In the genomic region with DNA sequence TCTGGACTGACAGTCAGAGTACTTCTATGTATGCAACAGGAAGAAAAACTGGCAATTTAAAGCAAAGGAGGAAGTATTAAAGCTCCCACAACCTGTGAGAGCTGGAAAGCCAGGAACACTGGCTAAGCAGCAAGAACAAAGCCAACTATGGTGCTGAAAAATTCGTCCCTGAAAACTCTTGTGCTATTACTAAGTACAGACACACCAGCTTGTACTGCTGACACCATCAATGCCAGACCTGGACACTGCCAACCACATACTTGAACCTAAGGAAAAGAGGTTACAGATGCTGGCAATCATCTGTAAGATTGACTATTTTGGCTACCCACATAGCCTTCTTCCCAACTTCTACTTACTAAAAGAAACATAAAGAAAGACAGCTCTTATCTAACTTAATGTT, we compare ENCODE assay signal across 23 cellular contexts.
"Had no signal": no experiment of that assay in that cellular context is flagged by ENCODE, and none has a peak within 500 bp of the region (broad histone marks: within the 10 kb centered on the region; RNA-seq: fewer than 3 reads in every experiment).

No MANE protein-coding gene starts in this region.

- H3K27ac Mint-ChIP-seq: immature natural killer cell, mesothelial cell of epicardium had no signal

- H3K27me3 ChIP-seq: esophagus muscularis mucosa, foreskin keratinocyte, gastroesophageal sphincter, heart left ventricle, hepatocyte, left lung had no signal

- H3K4me3 ChIP-seq: coronary artery, dorsolateral prefrontal cortex, esophagus muscularis mucosa, gastroesophageal sphincter, heart left ventricle, hepatocyte, left lung, lower lobe of right lung, mucosa of descending colon had no signal

- H3K9me3 Mint-ChIP-seq: mesothelial cell of epicardium had no signal

- H3K9me3 ChIP-seq: esophagus muscularis mucosa, gastroesophageal sphincter, heart left ventricle, left lung, lower lobe of right lung, mucosa of descending colon had no signal

- DNase-seq: dermis blood vessel endothelial cell; dorsolateral prefrontal cortex; effector CD4-positive, alpha-beta T cell; effector memory CD4-positive, alpha-beta T cell; foreskin keratinocyte; heart left ventricle; hypothalamus; immature natural killer cell; islet precursor cell; kidney; kidney glomerular epithelial cell; left lung; lower lobe of right lung; mesenchymal stem cell; mucosa of descending colon had no signal

- H3K4me3 Mint-ChIP-seq: immature natural killer cell, mesothelial cell of epicardium had no signal

- H3K27ac ChIP-seq: coronary artery, dorsolateral prefrontal cortex, esophagus muscularis mucosa, foreskin keratinocyte, gastroesophageal sphincter, heart left ventricle, hepatocyte, left lung, lower lobe of right lung had no signal

- H3K4me1 ChIP-seq: esophagus muscularis mucosa, foreskin keratinocyte, gastroesophageal sphincter, left lung, lower lobe of right lung had no signal

- H3K36me3 Mint-ChIP-seq: immature natural killer cell, mesothelial cell of epicardium had no signal

- H3K36me3 ChIP-seq: esophagus muscularis mucosa, gastroesophageal sphincter, heart left ventricle, left lung, lower lobe of right lung had no signal

- FAIRE-seq: colon, endothelial cell of umbilical vein, frontal cortex, kidney had no signal

- H3K4me1 Mint-ChIP-seq: immature natural killer cell, mesothelial cell of epicardium had no signal

- ATAC-seq: foreskin keratinocyte, gastroesophageal sphincter, left lung, lower lobe of right lung, mucosa of descending colon had no signal
